1 cellular context compared by ENCODE assay signal in the genomic region with DNA sequence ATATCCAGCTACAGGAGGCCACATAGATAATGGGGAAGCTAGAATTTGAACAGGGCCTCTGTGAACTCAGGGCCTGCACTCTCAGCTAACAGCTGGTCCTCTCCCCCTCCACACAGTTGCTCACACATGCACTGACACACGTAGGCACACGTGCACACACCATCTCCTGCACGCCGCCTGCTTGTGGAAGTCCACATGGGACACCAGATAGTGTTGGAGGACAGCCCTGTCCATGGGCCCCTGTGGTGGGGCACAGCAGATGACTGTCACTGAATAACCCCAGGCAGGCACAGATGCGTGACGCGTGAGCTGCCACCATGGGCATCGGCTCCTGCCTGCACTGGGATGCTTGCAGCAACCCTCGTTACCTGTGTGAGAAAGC.
TF ChIP-seq lines count a peak whose summit lies in the region.

No MANE protein-coding gene starts in this region.

TF ChIP-seq in HepG2, 621 proteins besides CTCF, POLR2A, EP300 and RAD21 (continued from another document):
- TF ChIP-seq, protein P1, sequence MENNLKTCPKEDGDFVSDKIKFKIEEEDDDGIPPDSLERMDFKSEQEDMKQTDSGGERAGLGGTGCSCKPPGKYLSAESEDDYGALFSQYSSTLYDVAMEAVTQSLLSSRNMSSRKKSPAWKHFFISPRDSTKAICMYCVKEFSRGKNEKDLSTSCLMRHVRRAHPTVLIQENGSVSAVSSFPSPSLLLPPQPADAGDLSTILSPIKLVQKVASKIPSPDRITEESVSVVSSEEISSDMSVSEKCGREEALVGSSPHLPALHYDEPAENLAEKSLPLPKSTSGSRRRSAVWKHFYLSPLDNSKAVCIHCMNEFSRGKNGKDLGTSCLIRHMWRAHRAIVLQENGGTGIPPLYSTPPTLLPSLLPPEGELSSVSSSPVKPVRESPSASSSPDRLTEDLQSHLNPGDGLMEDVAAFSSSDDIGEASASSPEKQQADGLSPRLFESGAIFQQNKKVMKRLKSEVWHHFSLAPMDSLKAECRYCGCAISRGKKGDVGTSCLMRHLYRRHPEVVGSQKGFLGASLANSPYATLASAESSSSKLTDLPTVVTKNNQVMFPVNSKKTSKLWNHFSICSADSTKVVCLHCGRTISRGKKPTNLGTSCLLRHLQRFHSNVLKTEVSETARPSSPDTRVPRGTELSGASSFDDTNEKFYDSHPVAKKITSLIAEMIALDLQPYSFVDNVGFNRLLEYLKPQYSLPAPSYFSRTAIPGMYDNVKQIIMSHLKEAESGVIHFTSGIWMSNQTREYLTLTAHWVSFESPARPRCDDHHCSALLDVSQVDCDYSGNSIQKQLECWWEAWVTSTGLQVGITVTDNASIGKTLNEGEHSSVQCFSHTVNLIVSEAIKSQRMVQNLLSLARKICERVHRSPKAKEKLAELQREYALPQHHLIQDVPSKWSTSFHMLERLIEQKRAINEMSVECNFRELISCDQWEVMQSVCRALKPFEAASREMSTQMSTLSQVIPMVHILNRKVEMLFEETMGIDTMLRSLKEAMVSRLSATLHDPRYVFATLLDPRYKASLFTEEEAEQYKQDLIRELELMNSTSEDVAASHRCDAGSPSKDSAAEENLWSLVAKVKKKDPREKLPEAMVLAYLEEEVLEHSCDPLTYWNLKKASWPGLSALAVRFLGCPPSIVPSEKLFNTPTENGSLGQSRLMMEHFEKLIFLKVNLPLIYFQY (CRISPR knock-in tag; IDR thresholded peaks at IDR 0.05; ENCODE audit: borderline replicate concordance), result no peak
- TF ChIP-seq KAT7 (CRISPR knock-in tag; IDR thresholded peaks at IDR 0.05; ENCODE audit: borderline replicate concordance), result no peak
- no peak for TF ChIP-seq SIN3B (IDR thresholded peaks at IDR 0.05; ENCODE audit: low read length)
- TF ChIP-seq STAG1 (CRISPR knock-in tag; IDR thresholded peaks at IDR 0.05), result no peak
- no peak for TF ChIP-seq ZBTB1 (CRISPR knock-in tag; IDR thresholded peaks at IDR 0.05; ENCODE audit: borderline replicate concordance)
- TF ChIP-seq ZNF570 (CRISPR knock-in tag; IDR thresholded peaks at IDR 0.05; ENCODE audit: borderline replicate concordance), result no peak
- no peak for TF ChIP-seq RNF2 (conservative IDR thresholded peaks at IDR 0.05; ENCODE audit: low read depth)
- no peak for TF ChIP-seq YY1 (IDR thresholded peaks at IDR 0.05; ENCODE audit: insufficient read depth, insufficient replicate concordance, low read depth, low read length)
- no peak for TF ChIP-seq ZNF850 (CRISPR knock-in tag; conservative IDR thresholded peaks at IDR 0.05)
- TF ChIP-seq, protein P2, sequence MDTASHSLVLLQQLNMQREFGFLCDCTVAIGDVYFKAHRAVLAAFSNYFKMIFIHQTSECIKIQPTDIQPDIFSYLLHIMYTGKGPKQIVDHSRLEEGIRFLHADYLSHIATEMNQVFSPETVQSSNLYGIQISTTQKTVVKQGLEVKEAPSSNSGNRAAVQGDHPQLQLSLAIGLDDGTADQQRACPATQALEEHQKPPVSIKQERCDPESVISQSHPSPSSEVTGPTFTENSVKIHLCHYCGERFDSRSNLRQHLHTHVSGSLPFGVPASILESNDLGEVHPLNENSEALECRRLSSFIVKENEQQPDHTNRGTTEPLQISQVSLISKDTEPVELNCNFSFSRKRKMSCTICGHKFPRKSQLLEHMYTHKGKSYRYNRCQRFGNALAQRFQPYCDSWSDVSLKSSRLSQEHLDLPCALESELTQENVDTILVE (CRISPR knock-in tag; IDR thresholded peaks at IDR 0.05), result no peak
- no peak for TF ChIP-seq ZC3H13 (CRISPR knock-in tag; IDR thresholded peaks at IDR 0.05)
- 0 out of 2 replicates have a peak, but pooled peaks have one; percentile 1 for TF ChIP-seq ZNF761 (CRISPR knock-in tag; conservative IDR thresholded peaks at IDR 0.05)
- no peak for TF ChIP-seq ATF1 (CRISPR knock-in tag; IDR thresholded peaks at IDR 0.05)
- TF ChIP-seq ZZZ3 (CRISPR knock-in tag; IDR thresholded peaks at IDR 0.05; ENCODE audit: borderline replicate concordance), result no peak
- TF ChIP-seq FOXC1 (CRISPR knock-in tag; IDR thresholded peaks at IDR 0.05; ENCODE audit: borderline replicate concordance), result no peak
- TF ChIP-seq PAWR (CRISPR knock-in tag; IDR thresholded peaks at IDR 0.05; ENCODE audit: borderline replicate concordance), result 0 out of 2 replicates have a peak, but pooled peaks have one; percentile 11
- no peak for TF ChIP-seq SOX6 (IDR thresholded peaks at IDR 0.05)
- no peak for TF ChIP-seq SOX6 (CRISPR knock-in tag; IDR thresholded peaks at IDR 0.05)
- TF ChIP-seq MAZ (IDR thresholded peaks at IDR 0.05; ENCODE audit: borderline replicate concordance, low read depth, low read length), result no peak
- no peak for TF ChIP-seq MAZ (CRISPR knock-in tag; IDR thresholded peaks at IDR 0.05; ENCODE audit: low read depth)
- no peak for TF ChIP-seq ZNF335 (CRISPR knock-in tag; IDR thresholded peaks at IDR 0.05)
- TF ChIP-seq ATF2 (CRISPR knock-in tag; IDR thresholded peaks at IDR 0.05), result no peak
- TF ChIP-seq PHF20 (CRISPR knock-in tag; IDR thresholded peaks at IDR 0.05), result no peak
- TF ChIP-seq ZBTB2 (CRISPR knock-in tag; IDR thresholded peaks at IDR 0.05; ENCODE audit: low read depth), result no peak
- TF ChIP-seq ZNF710 (CRISPR knock-in tag; IDR thresholded peaks at IDR 0.05; ENCODE audit: borderline replicate concordance), result 0 out of 2 replicates have a peak, but pooled peaks have one; percentile 11
- no peak for TF ChIP-seq ZFP36L2 (CRISPR knock-in tag; IDR thresholded peaks at IDR 0.05)
- TF ChIP-seq NR0B2 (CRISPR knock-in tag; IDR thresholded peaks at IDR 0.05), result no peak
- TF ChIP-seq NFYB (CRISPR knock-in tag; IDR thresholded peaks at IDR 0.05), result no peak
- TF ChIP-seq BATF2 (CRISPR knock-in tag; IDR thresholded peaks at IDR 0.05), result no peak
- TF ChIP-seq THAP7 (CRISPR knock-in tag; IDR thresholded peaks at IDR 0.05), result 0 out of 2 replicates have a peak, but pooled peaks have one; percentile 16
- TF ChIP-seq SMAD1 (CRISPR knock-in tag; IDR thresholded peaks at IDR 0.05; ENCODE audit: borderline replicate concordance, low read depth), result no peak
- no peak for TF ChIP-seq MLXIP (CRISPR knock-in tag; IDR thresholded peaks at IDR 0.05; ENCODE audit: borderline replicate concordance)
- TF ChIP-seq LBX2 (CRISPR knock-in tag; IDR thresholded peaks at IDR 0.05; ENCODE audit: borderline replicate concordance), result no peak
- no peak for TF ChIP-seq ZNF773 (CRISPR knock-in tag; IDR thresholded peaks at IDR 0.05; ENCODE audit: borderline replicate concordance)
- TF ChIP-seq, protein P3, sequence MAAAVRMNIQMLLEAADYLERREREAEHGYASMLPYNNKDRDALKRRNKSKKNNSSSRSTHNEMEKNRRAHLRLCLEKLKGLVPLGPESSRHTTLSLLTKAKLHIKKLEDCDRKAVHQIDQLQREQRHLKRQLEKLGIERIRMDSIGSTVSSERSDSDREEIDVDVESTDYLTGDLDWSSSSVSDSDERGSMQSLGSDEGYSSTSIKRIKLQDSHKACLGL (CRISPR knock-in tag; IDR thresholded peaks at IDR 0.05), result no peak
- TF ChIP-seq ZNF256 (CRISPR knock-in tag; conservative IDR thresholded peaks at IDR 0.05), result no peak
- TF ChIP-seq TSC22D2 (CRISPR knock-in tag; IDR thresholded peaks at IDR 0.05; ENCODE audit: borderline replicate concordance), result no peak
- no peak for TF ChIP-seq ZNF460 (CRISPR knock-in tag; IDR thresholded peaks at IDR 0.05; ENCODE audit: borderline replicate concordance)
- no peak for TF ChIP-seq HIVEP1 (CRISPR knock-in tag; IDR thresholded peaks at IDR 0.05)
- TF ChIP-seq AGO1 (IDR thresholded peaks at IDR 0.05; ENCODE audit: low read depth, low read length, poor library complexity, severe bottlenecking), result no peak
